Comparison of ENCODE assay signal across 29 cellular contexts in genomic region chr20:50552979-50553378, GRCh38.
"Had no signal": no experiment of that assay in that cellular context is flagged by ENCODE, and none has a peak within 500 bp of the region (broad histone marks: within the 10 kb centered on the region; RNA-seq: fewer than 3 reads in every experiment).

No MANE protein-coding gene starts in this region.

- H3K4me3 ChIP-seq: stomach, suprapubic skin, testis, thoracic aorta, thyroid gland, tibial artery, tibial nerve, transverse colon, upper lobe of left lung, upper lobe of right lung, uterus, vagina had no signal

- H3K36me3 ChIP-seq: thoracic aorta, thyroid gland, transverse colon, uterus, vagina had no signal

- H3K27ac ChIP-seq: stomach, suprapubic skin, testis, thoracic aorta, thyroid gland, tibial artery, tibial nerve, transverse colon, upper lobe of left lung, upper lobe of right lung, uterus, vagina had no signal

- DNase-seq: stimulated activated CD4-positive, alpha-beta T cell treated with anti-CD3 and anti-CD28 coated beads, Interleukin-2, amount 100 ng/mL, for 48 hours; stimulated activated CD4-positive, alpha-beta T cell treated with anti-CD3 and anti-CD28 coated beads, Interleukin-4, amount 100 ng/mL, for 1 hour; stimulated activated CD4-positive, alpha-beta T cell treated with anti-CD3 and anti-CD28 coated beads, Interleukin-4, amount 100 ng/mL, for 24 hours; stimulated activated CD4-positive, alpha-beta T cell treated with anti-CD3 and anti-CD28 coated beads, Interleukin-4, amount 100 ng/mL, for 4 hours; stimulated activated CD8-positive, alpha-beta memory T cell treated with anti-CD3 and anti-CD28 coated beads, Interleukin-4, amount 100 ng/mL, for 48 hours; stimulated activated naive B cell treated with anti-CD40 and anti-IgM and Interleukin-4, amounts not matched to agents 10 μg/mL and 1 μg/mL and 100 μg/mL, for 72 hours; stimulated activated naive CD4-positive, alpha-beta T cell; stimulated activated naive CD4-positive, alpha-beta T cell treated with Interleukin-2 at 50 U/mL for 16 hours; stimulated activated naive CD8-positive, alpha-beta T cell treated with anti-CD3 and anti-CD28 coated beads, Interleukin-15, amount 100 ng/mL, for 72 hours; stimulated activated naive CD8-positive, alpha-beta T cell treated with anti-CD3 and anti-CD28 coated beads, Interleukin-15, Interleukin-2, amounts not matched to agents 100 U/mL and 50 U/mL, for 24 hours; stomach; substantia nigra; testis; thyroid gland; tibial artery; transverse colon; trophoblast cell; upper lobe of left lung; upper lobe of right lung; uterus had no signal

- H3K27me3 Mint-ChIP-seq: stimulated activated memory B cell treated with anti-CD40 and anti-IgM and Interleukin-4, amounts not matched to agents 10 μg/mL and 1 μg/mL and 100 μg/mL, for 72 hours; stimulated activated naive B cell treated with anti-CD40 and anti-IgM and Interleukin-4, amounts not matched to agents 10 μg/mL and 1 μg/mL and 100 μg/mL, for 72 hours; stimulated activated naive CD8-positive, alpha-beta T cell treated with anti-CD3 and anti-CD28 coated beads, Interleukin-15, amount 100 ng/mL, for 72 hours; stimulated activated naive CD8-positive, alpha-beta T cell treated with anti-CD3 and anti-CD28 coated beads, Interleukin-15, Interleukin-2, amounts not matched to agents 100 ng/mL and 50 ng/mL, for 24 hours; type B pancreatic cell had no signal

- H3K9me3 ChIP-seq: stomach, suprapubic skin, testis, thoracic aorta, thyroid gland, tibial artery, tibial nerve, transverse colon, upper lobe of left lung, upper lobe of right lung, uterus, vagina had no signal

- H3K9me3 Mint-ChIP-seq: stimulated activated effector memory CD8-positive, alpha-beta T cell treated with anti-CD3 and anti-CD28 coated beads, Interleukin-12 subunit alpha, Interleukin-12 subunit beta, amount 100 ng/mL, for 72 hours; stimulated activated memory B cell treated with anti-CD40 and anti-IgM and Interleukin-4, amounts not matched to agents 10 μg/mL and 1 μg/mL and 100 μg/mL, for 72 hours; stimulated activated naive B cell treated with anti-CD40 and anti-IgM and Interleukin-4, amounts not matched to agents 10 μg/mL and 1 μg/mL and 100 μg/mL, for 72 hours; stimulated activated naive CD8-positive, alpha-beta T cell treated with anti-CD3 and anti-CD28 coated beads, Interleukin-15, amount 100 ng/mL, for 72 hours; stimulated activated naive CD8-positive, alpha-beta T cell treated with anti-CD3 and anti-CD28 coated beads, Interleukin-15, Interleukin-2, amounts not matched to agents 100 ng/mL and 50 ng/mL, for 24 hours; type B pancreatic cell had no signal

- H3K4me1 ChIP-seq: uterus had no signal

- FAIRE-seq: urothelium cell line had no signal

- H3K27me3 ChIP-seq: stomach, suprapubic skin, testis, thyroid gland, tibial artery, tibial nerve, transverse colon, upper lobe of left lung, upper lobe of right lung, uterus, vagina had no signal

- ATAC-seq: stimulated activated effector memory CD8-positive, alpha-beta T cell treated with anti-CD3 and anti-CD28 coated beads, Interleukin-12 subunit alpha, Interleukin-12 subunit beta, amount 100 ng/mL, for 72 hours; stimulated activated memory B cell treated with anti-CD40 and anti-IgM and Interleukin-4, amounts not matched to agents 10 μg/mL and 1 μg/mL and 100 μg/mL, for 72 hours; stimulated activated naive B cell treated with anti-CD40 and anti-IgM and Interleukin-4, amounts not matched to agents 10 μg/mL and 1 μg/mL and 100 μg/mL, for 72 hours; stimulated activated naive CD8-positive, alpha-beta T cell treated with anti-CD3 and anti-CD28 coated beads, Interleukin-15, amount 100 ng/mL, for 72 hours; stimulated activated naive CD8-positive, alpha-beta T cell treated with anti-CD3 and anti-CD28 coated beads, Interleukin-15, Interleukin-2, amounts not matched to agents 100 U/mL and 50 U/mL, for 24 hours; upper lobe of right lung had no signal

- H3K4me1 Mint-ChIP-seq: stimulated activated naive CD8-positive, alpha-beta T cell treated with anti-CD3 and anti-CD28 coated beads, Interleukin-15, amount 100 ng/mL, for 72 hours had no signal

- H3K4me3 Mint-ChIP-seq: stimulated activated effector memory CD8-positive, alpha-beta T cell treated with anti-CD3 and anti-CD28 coated beads, Interleukin-12 subunit alpha, Interleukin-12 subunit beta, amount 100 ng/mL, for 72 hours; stimulated activated memory B cell treated with anti-CD40 and anti-IgM and Interleukin-4, amounts not matched to agents 10 μg/mL and 1 μg/mL and 100 μg/mL, for 72 hours; stimulated activated naive B cell treated with anti-CD40 and anti-IgM and Interleukin-4, amounts not matched to agents 10 μg/mL and 1 μg/mL and 100 μg/mL, for 72 hours; stimulated activated naive CD8-positive, alpha-beta T cell treated with anti-CD3 and anti-CD28 coated beads, Interleukin-15, amount 100 ng/mL, for 72 hours; stimulated activated naive CD8-positive, alpha-beta T cell treated with anti-CD3 and anti-CD28 coated beads, Interleukin-15, Interleukin-2, amounts not matched to agents 100 ng/mL and 50 ng/mL, for 24 hours; type B pancreatic cell had no signal

- H3K27ac Mint-ChIP-seq: stimulated activated effector memory CD8-positive, alpha-beta T cell treated with anti-CD3 and anti-CD28 coated beads, Interleukin-12 subunit alpha, Interleukin-12 subunit beta, amount 100 ng/mL, for 72 hours; stimulated activated memory B cell treated with anti-CD40 and anti-IgM and Interleukin-4, amounts not matched to agents 10 μg/mL and 1 μg/mL and 100 μg/mL, for 72 hours; stimulated activated naive B cell treated with anti-CD40 and anti-IgM and Interleukin-4, amounts not matched to agents 10 μg/mL and 1 μg/mL and 100 μg/mL, for 72 hours; stimulated activated naive CD8-positive, alpha-beta T cell treated with anti-CD3 and anti-CD28 coated beads, Interleukin-15, amount 100 ng/mL, for 72 hours; stimulated activated naive CD8-positive, alpha-beta T cell treated with anti-CD3 and anti-CD28 coated beads, Interleukin-15, Interleukin-2, amounts not matched to agents 100 ng/mL and 50 ng/mL, for 24 hours; type B pancreatic cell had no signal
